Comparison of ENCODE assay signal across 39 cellular contexts in the genomic region with DNA sequence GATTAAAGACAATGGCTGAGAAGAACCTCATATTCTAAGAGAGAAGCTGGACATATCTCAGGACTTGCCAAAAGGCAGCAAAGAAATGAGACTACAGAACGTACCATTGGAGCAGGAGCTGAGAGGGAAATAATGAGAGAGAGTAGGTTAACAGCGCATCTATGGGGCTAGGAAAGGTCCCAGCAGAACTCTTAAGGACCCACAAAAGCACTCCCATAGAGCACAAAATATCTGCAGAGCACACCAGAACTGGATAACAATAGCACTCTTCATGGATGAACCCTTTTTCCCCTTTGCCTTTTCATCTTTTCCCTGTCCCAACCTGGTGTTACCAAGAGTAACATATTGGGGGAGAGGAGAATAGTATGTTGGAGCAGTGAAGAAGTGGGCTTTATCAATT.
"Had no signal": no experiment of that assay in that cellular context is flagged by ENCODE, and none has a peak within 500 bp of the region (broad histone marks: within the 10 kb centered on the region; RNA-seq: fewer than 3 reads in every experiment).

No MANE protein-coding gene starts in this region.

- H3K36me3 ChIP-seq: adrenal gland, ascending aorta, brain microvascular endothelial cell, breast epithelium, cardiac muscle cell had no signal

- H3K9me3 Mint-ChIP-seq: activated naive CD4-positive, alpha-beta T cell treated with anti-CD3 and anti-CD28 coated beads for 36 hours; activated naive CD4-positive, alpha-beta T cell treated with anti-CD3 and anti-CD28 coated beads, Interleukin-2, amount 10 ng/mL, durations not matched to agents 7 days and 5 days; activated naive CD4-positive, alpha-beta T cell treated with anti-CD3 and anti-CD28 coated beads, Interleukin-2, amount 50 U/mL, for 24 hours; activated naive CD4-positive, alpha-beta T cell treated with anti-CD3 and anti-CD28 coated beads, Interleukin-2, amount 50 U/mL, for 72 hours; activated naive CD8-positive, alpha-beta T cell treated with anti-CD3 and anti-CD28 coated beads for 36 hours; activated naive CD8-positive, alpha-beta T cell treated with anti-CD3 and anti-CD28 coated beads, Interleukin-2, amount 10 ng/mL, durations not matched to agents 7 days and 5 days; activated T-cell treated with anti-CD3 and anti-CD28 coated beads, Interleukin-2, amount 50 U/mL, for 4 hours; activated T-helper 1 cell treated with anti-CD3 and anti-CD28 coated beads, Interleukin-12 subunit alpha, Interleukin-12 subunit beta, Interleukin-2, Interleukin-4 antibody, amounts not matched to agents 30 ng/mL and 10 ng/mL and 1 ng/mL, durations not matched to agents 14 hours and 24 hours and 36 hours; activated T-helper 2 cell treated with anti-CD3 and anti-CD28 coated beads, Interferon-gamma antibody, Interleukin-2, Interleukin-4, amounts not matched to agents 10 μg/mL and 5 μg/mL and 100 μg/mL, durations not matched to agents 14 hours and 24 hours and 36 hours; brain; central memory CD8-positive, alpha-beta T cell had no signal

- H3K27ac Mint-ChIP-seq: activated naive CD4-positive, alpha-beta T cell treated with anti-CD3 and anti-CD28 coated beads for 36 hours; activated naive CD4-positive, alpha-beta T cell treated with anti-CD3 and anti-CD28 coated beads, Interleukin-2, amount 10 ng/mL, durations not matched to agents 7 days and 5 days; activated naive CD4-positive, alpha-beta T cell treated with anti-CD3 and anti-CD28 coated beads, Interleukin-2, amount 50 U/mL, for 24 hours; activated naive CD4-positive, alpha-beta T cell treated with anti-CD3 and anti-CD28 coated beads, Interleukin-2, amount 50 U/mL, for 72 hours; activated naive CD8-positive, alpha-beta T cell; activated naive CD8-positive, alpha-beta T cell treated with anti-CD3 and anti-CD28 coated beads for 36 hours; activated naive CD8-positive, alpha-beta T cell treated with anti-CD3 and anti-CD28 coated beads, Interleukin-2, amount 10 ng/mL, durations not matched to agents 7 days and 5 days; activated naive CD8-positive, alpha-beta T cell treated with anti-CD3 and anti-CD28 coated beads, Interleukin-2, amount 50 U/mL, for 24 hours; activated T-cell treated with anti-CD3 and anti-CD28 coated beads, Interleukin-2, amount 50 U/mL, for 24 hours; activated T-cell treated with anti-CD3 and anti-CD28 coated beads, Interleukin-2, amount 50 U/mL, for 72 hours; activated T-helper 1 cell treated with anti-CD3 and anti-CD28 coated beads, Interleukin-12 subunit alpha, Interleukin-12 subunit beta, Interleukin-2, Interleukin-4 antibody, amounts not matched to agents 30 ng/mL and 10 ng/mL and 1 ng/mL, durations not matched to agents 14 hours and 24 hours and 36 hours; activated T-helper 17 cell treated with anti-CD3 and anti-CD28 coated beads, Interleukin-2, amount 50 U/mL, for 72 hours; activated T-helper 2 cell treated with anti-CD3 and anti-CD28 coated beads, Interferon-gamma antibody, Interleukin-2, Interleukin-4, amounts not matched to agents 10 μg/mL and 5 μg/mL and 100 μg/mL, durations not matched to agents 14 hours and 24 hours and 36 hours; brain had no signal

- H3K27me3 Mint-ChIP-seq: activated naive CD4-positive, alpha-beta T cell treated with anti-CD3 and anti-CD28 coated beads, Interleukin-2, amount 10 ng/mL, durations not matched to agents 7 days and 5 days; activated naive CD4-positive, alpha-beta T cell treated with anti-CD3 and anti-CD28 coated beads, Interleukin-2, amount 50 U/mL, for 24 hours; activated naive CD8-positive, alpha-beta T cell; activated naive CD8-positive, alpha-beta T cell treated with anti-CD3 and anti-CD28 coated beads for 36 hours; activated naive CD8-positive, alpha-beta T cell treated with anti-CD3 and anti-CD28 coated beads, Interleukin-2, amount 10 ng/mL, durations not matched to agents 7 days and 5 days; activated T-cell treated with anti-CD3 and anti-CD28 coated beads, Interleukin-2, amount 50 U/mL, for 24 hours; activated T-helper 17 cell treated with anti-CD3 and anti-CD28 coated beads, Interleukin-2, amount 50 U/mL, for 72 hours; brain; central memory CD8-positive, alpha-beta T cell had no signal

- ATAC-seq: activated naive CD4-positive, alpha-beta T cell treated with anti-CD3 and anti-CD28 coated beads, Interleukin-2, amount 50 U/mL, for 72 hours; activated naive CD8-positive, alpha-beta T cell treated with anti-CD3 and anti-CD28 coated beads, Interleukin-2, amount 50 U/mL, for 24 hours; activated T-cell treated with anti-CD3 and anti-CD28 coated beads, Interleukin-2, amount 50 U/mL, for 4 hours; activated T-cell treated with anti-CD3 and anti-CD28 coated beads, Interleukin-2, amount 50 U/mL, for 72 hours; activated T-helper 17 cell treated with anti-CD3 and anti-CD28 coated beads, Interleukin-2, amount 50 U/mL, for 72 hours; body of pancreas had no signal

- FAIRE-seq: astrocyte, bronchial epithelial cell had no signal

- H3K27ac ChIP-seq: adrenal gland, ascending aorta, body of pancreas, brain microvascular endothelial cell, breast epithelium, cardiac muscle cell had no signal

- DNase-seq: activated effector memory CD4-positive, alpha-beta T cell treated with anti-CD3 and anti-CD28 coated beads, Interleukin-2, amount 50 U/mL, for 16 hours; activated effector memory CD4-positive, alpha-beta T cell treated with Interleukin-2 at 50 U/mL for 16 hours; activated gamma-delta T cell; activated gamma-delta T cell treated with Interleukin-2 at 50 U/mL for 16 hours; activated naive CD4-positive, alpha-beta T cell; activated naive CD4-positive, alpha-beta T cell treated with anti-CD3 and anti-CD28 coated beads for 36 hours; activated naive CD4-positive, alpha-beta T cell treated with anti-CD3 and anti-CD28 coated beads, Interleukin-2, amount 10 ng/mL, durations not matched to agents 7 days and 5 days; activated naive CD4-positive, alpha-beta T cell treated with anti-CD3 and anti-CD28 coated beads, Interleukin-2, amount 50 U/mL, for 16 hours; activated naive CD4-positive, alpha-beta T cell treated with Interleukin-2 at 50 U/mL for 16 hours; activated naive CD8-positive, alpha-beta T cell treated with anti-CD3 and anti-CD28 coated beads for 36 hours; activated naive CD8-positive, alpha-beta T cell treated with anti-CD3 and anti-CD28 coated beads, Interleukin-2, amount 10 ng/mL, durations not matched to agents 7 days and 5 days; activated naive CD8-positive, alpha-beta T cell treated with anti-CD3 and anti-CD28 coated beads, Interleukin-2, amount 50 U/mL, for 24 hours; activated T-cell treated with anti-CD3 and anti-CD28 coated beads, Interleukin-2, amount 50 U/mL, for 24 hours; activated T-cell treated with anti-CD3 and anti-CD28 coated beads, Interleukin-2, amount 50 U/mL, for 4 hours; activated T-cell treated with anti-CD3 and anti-CD28 coated beads, Interleukin-2, amount 50 U/mL, for 48 hours; activated T-cell treated with anti-CD3 and anti-CD28 coated beads, Interleukin-2, amount 50 U/mL, for 72 hours; adrenal gland; amniotic stem cell; amygdala; anterior cingulate cortex; aorta; body of pancreas; brain microvascular endothelial cell; caudate nucleus; central memory CD4-positive, alpha-beta T cell; cerebellar nuclear complex had no signal

- H3K4me1 Mint-ChIP-seq: activated naive CD4-positive, alpha-beta T cell treated with anti-CD3 and anti-CD28 coated beads, Interleukin-2, amount 10 ng/mL, durations not matched to agents 7 days and 5 days; activated naive CD4-positive, alpha-beta T cell treated with anti-CD3 and anti-CD28 coated beads, Interleukin-2, amount 50 U/mL, for 24 hours; activated naive CD8-positive, alpha-beta T cell treated with anti-CD3 and anti-CD28 coated beads for 36 hours; activated naive CD8-positive, alpha-beta T cell treated with anti-CD3 and anti-CD28 coated beads, Interleukin-2, amount 10 ng/mL, durations not matched to agents 7 days and 5 days; activated naive CD8-positive, alpha-beta T cell treated with anti-CD3 and anti-CD28 coated beads, Interleukin-2, amount 50 U/mL, for 24 hours; activated T-helper 17 cell treated with anti-CD3 and anti-CD28 coated beads, Interleukin-2, amount 50 U/mL, for 72 hours; brain; central memory CD8-positive, alpha-beta T cell had no signal

- H3K4me3 Mint-ChIP-seq: activated naive CD4-positive, alpha-beta T cell treated with anti-CD3 and anti-CD28 coated beads for 36 hours; activated naive CD4-positive, alpha-beta T cell treated with anti-CD3 and anti-CD28 coated beads, Interleukin-2, amount 10 ng/mL, durations not matched to agents 7 days and 5 days; activated naive CD4-positive, alpha-beta T cell treated with anti-CD3 and anti-CD28 coated beads, Interleukin-2, amount 50 U/mL, for 24 hours; activated naive CD8-positive, alpha-beta T cell; activated naive CD8-positive, alpha-beta T cell treated with anti-CD3 and anti-CD28 coated beads for 36 hours; activated naive CD8-positive, alpha-beta T cell treated with anti-CD3 and anti-CD28 coated beads, Interleukin-2, amount 10 ng/mL, durations not matched to agents 7 days and 5 days; activated naive CD8-positive, alpha-beta T cell treated with anti-CD3 and anti-CD28 coated beads, Interleukin-2, amount 50 U/mL, for 24 hours; activated T-cell treated with anti-CD3 and anti-CD28 coated beads, Interleukin-2, amount 50 U/mL, for 24 hours; activated T-cell treated with anti-CD3 and anti-CD28 coated beads, Interleukin-2, amount 50 U/mL, for 4 hours; activated T-cell treated with anti-CD3 and anti-CD28 coated beads, Interleukin-2, amount 50 U/mL, for 72 hours; activated T-helper 1 cell treated with anti-CD3 and anti-CD28 coated beads, Interleukin-12 subunit alpha, Interleukin-12 subunit beta, Interleukin-2, Interleukin-4 antibody, amounts not matched to agents 30 ng/mL and 10 ng/mL and 1 ng/mL, durations not matched to agents 14 hours and 24 hours and 36 hours; activated T-helper 17 cell treated with anti-CD3 and anti-CD28 coated beads, Interleukin-2, amount 50 U/mL, for 72 hours; brain; central memory CD8-positive, alpha-beta T cell had no signal

- H3K4me3 ChIP-seq: adrenal gland, ascending aorta, body of pancreas, breast epithelium, cardiac muscle cell had no signal

- H3K9me3 ChIP-seq: adrenal gland, ascending aorta, body of pancreas, breast epithelium had no signal

- H3K4me1 ChIP-seq: adrenal gland, ascending aorta, body of pancreas, breast epithelium had no signal

- H3K36me3 Mint-ChIP-seq: activated naive CD4-positive, alpha-beta T cell treated with anti-CD3 and anti-CD28 coated beads, Interleukin-2, amount 10 ng/mL, durations not matched to agents 7 days and 5 days; activated naive CD4-positive, alpha-beta T cell treated with anti-CD3 and anti-CD28 coated beads, Interleukin-2, amount 50 U/mL, for 24 hours; activated naive CD4-positive, alpha-beta T cell treated with anti-CD3 and anti-CD28 coated beads, Interleukin-2, amount 50 U/mL, for 72 hours; activated naive CD8-positive, alpha-beta T cell treated with anti-CD3 and anti-CD28 coated beads, Interleukin-2, amount 10 ng/mL, durations not matched to agents 7 days and 5 days; brain had no signal

- H3K27me3 ChIP-seq: adrenal gland, ascending aorta, body of pancreas, brain microvascular endothelial cell, breast epithelium, cardiac muscle cell had no signal
